ENCODE assay signal across 8 cellular contexts in genomic region chr12:121795029-121795977, GRCh38. TPM values are rescaled to one million over a fixed set of nuclear protein-coding genes. Genes with fewer than 3 reads are reported as not detected.
DNase-seq lines count a peak whose midpoint lies in the region; ATAC-seq and TF ChIP-seq lines count a peak whose summit lies in the region.

No MANE protein-coding gene starts in this region.

- peak overlapping the region; percentile 78 to 98 (median 95) for H3K27ac Mint-ChIP-seq in CD4-positive, CD25-positive, alpha-beta regulatory T cell
- peak overlapping the region; percentile 94 for H3K27ac Mint-ChIP-seq in activated CD4-positive, alpha-beta memory T cell treated with anti-CD3 and anti-CD28 coated beads for 36 hours

- CTCF ChIA-PET in activated CD4-positive, alpha-beta memory T cell treated with anti-CD3 and anti-CD28 coated beads for 36 hours (lab: Charles Lee), result interaction anchor here (0.6 to 18.5 kb wide), 36 partner anchors 14 to 233 kb away, joined by 3 to 856 read pairs (median 9); partner anchors contain the start of genes CFAP251, ORAI1, PSMD9 and SETD1B

- H3K27me3 Mint-ChIP-seq in CD4-positive, CD25-positive, alpha-beta regulatory T cell, result peaks cover 19% of the 10 kb centered on the region
- H3K27me3 Mint-ChIP-seq in activated CD4-positive, alpha-beta memory T cell treated with anti-CD3 and anti-CD28 coated beads for 36 hours, result no peaks in the 10 kb centered on the region

- H3K4me3 Mint-ChIP-seq in CD4-positive, CD25-positive, alpha-beta regulatory T cell, result peak overlapping the region; percentile 87 to 92 (median 92)
- peak overlapping the region; percentile 88 for H3K4me3 Mint-ChIP-seq in activated CD4-positive, alpha-beta memory T cell treated with anti-CD3 and anti-CD28 coated beads for 36 hours

- peak; percentile 96 for TF ChIP-seq CTCF in lower lobe of right lung (IDR thresholded peaks at IDR 0.05)

- no peaks in the 10 kb centered on the region for H3K9me3 Mint-ChIP-seq in CD4-positive, CD25-positive, alpha-beta regulatory T cell
- no peaks in the 10 kb centered on the region for H3K9me3 Mint-ChIP-seq in activated CD4-positive, alpha-beta memory T cell treated with anti-CD3 and anti-CD28 coated beads for 36 hours

- DNase-seq in CD4-positive, CD25-positive, alpha-beta regulatory T cell, result peak; percentile 77 to 88 (median 83)
- DNase-seq in H4 (ENCODE audit: low spot score) (peak; percentile 75), NCI-H510A (lab: John Stamatoyannopoulos, UW) (peak; percentile 55), lower lobe of right lung (peak; percentile 90)
- DNase-seq in activated CD4-positive, alpha-beta memory T cell treated with anti-CD3 and anti-CD28 coated beads for 36 hours, result peak; percentile 92
- peak in 2 of 3 experiments; percentile 70 to 82 for DNase-seq in stimulated activated CD4-positive, alpha-beta T cell treated with anti-CD3 and anti-CD28 coated beads, TNF-alpha, amount 100 ng/mL, for 24 hours (ENCODE audit: low read depth in 3 of 3)

- intact Hi-C loops in activated CD4-positive, alpha-beta memory T cell treated with anti-CD3 and anti-CD28 coated beads for 36 hours (cut with micrococcal nuclease), result loop anchor here (1.0 to 10.0 kb wide), 3 partner anchors 17 to 429 kb away; partner anchors contain the start of gene DIABLO
- intact Hi-C loops in lower lobe of right lung (cut with DNase I), result no loop called here

- H3K9ac ChIP-seq in duodenal mucosa (ENCODE audit: low read depth in 1 of 2, low read length in 2 of 2), result peak overlapping the region; percentile 73 to 83

- POLR2A ChIA-PET in activated CD4-positive, alpha-beta memory T cell treated with anti-CD3 and anti-CD28 coated beads for 36 hours (lab: Charles Lee), result interaction anchor here (0.6 to 8.2 kb wide), 10 partner anchors 8 to 124 kb away, joined by 3 to 127 read pairs (median 5); partner anchors contain the start of gene SETD1B

- peaks cover 81% of the 10 kb centered on the region for H3K4me1 ChIP-seq in CD4-positive, CD25-positive, alpha-beta regulatory T cell (ENCODE audit: control insufficient read depth, insufficient read depth, low read length, poor library complexity, severe bottlenecking)
- H3K4me1 ChIP-seq in duodenal mucosa (ENCODE audit: control insufficient read depth in 1 of 2, insufficient read depth in 2 of 2, low read length in 2 of 2) (peaks cover 63 to 77% of the 10 kb centered on the region in 2 donors), lower lobe of right lung (peaks cover 90% of the 10 kb centered on the region)

- H3K9me3 ChIP-seq in CD4-positive, CD25-positive, alpha-beta regulatory T cell (ENCODE audit: control insufficient read depth in 2 of 2, low read length in 2 of 2), result no peaks in the 10 kb centered on the region
- no peaks in the 10 kb centered on the region for H3K9me3 ChIP-seq in duodenal mucosa (ENCODE audit: control insufficient read depth in 1 of 2, low read length in 2 of 2)
- no peaks in the 10 kb centered on the region for H3K9me3 ChIP-seq in lower lobe of right lung

- H3K4me3 ChIP-seq in CD4-positive, CD25-positive, alpha-beta regulatory T cell (ENCODE audit: low read depth, low read length), result peak overlapping the region; percentile 62
- H3K4me3 ChIP-seq in duodenal mucosa (ENCODE audit: low read depth in 1 of 2, low read length in 2 of 2) (peak overlapping the region; percentile 38 to 64), lower lobe of right lung (peak overlapping the region; percentile 68)

- no peaks in the 10 kb centered on the region for H3K27me3 ChIP-seq in CD4-positive, CD25-positive, alpha-beta regulatory T cell (ENCODE audit: control insufficient read depth, insufficient read depth, low read length)
- H3K27me3 ChIP-seq in duodenal mucosa (ENCODE audit: control insufficient read depth in 1 of 2, insufficient read depth in 2 of 2, low read length in 2 of 2) (no peaks in the 10 kb centered on the region), lower lobe of right lung (ENCODE audit: low read depth) (no peaks in the 10 kb centered on the region)

- H3K4me1 Mint-ChIP-seq in CD4-positive, CD25-positive, alpha-beta regulatory T cell, result peaks cover 0 to 69% (median 43%) of the 10 kb centered on the region in 4 donors
- peaks cover 52% of the 10 kb centered on the region for H3K4me1 Mint-ChIP-seq in activated CD4-positive, alpha-beta memory T cell treated with anti-CD3 and anti-CD28 coated beads for 36 hours (ENCODE audit: low read depth)

- H3K27ac ChIP-seq in CD4-positive, CD25-positive, alpha-beta regulatory T cell (ENCODE audit: insufficient read depth, low read length, poor library complexity, severe bottlenecking), result peak overlapping the region; percentile 98
- H3K27ac ChIP-seq in duodenal mucosa (ENCODE audit: low read depth, low read length) (peak overlapping the region; percentile 83), lower lobe of right lung (peak overlapping the region; percentile 85)

- peaks cover 29% of the 10 kb centered on the region for H3K36me3 ChIP-seq in CD4-positive, CD25-positive, alpha-beta regulatory T cell (ENCODE audit: control insufficient read depth, insufficient read depth, low read length)
- H3K36me3 ChIP-seq in duodenal mucosa (ENCODE audit: control insufficient read depth in 1 of 2, insufficient read depth in 2 of 2, low read length in 2 of 2), result peaks cover 6 to 7% of the 10 kb centered on the region in 2 donors
- H3K36me3 ChIP-seq in lower lobe of right lung, result peaks cover 33% of the 10 kb centered on the region

- H3K36me3 Mint-ChIP-seq in CD4-positive, CD25-positive, alpha-beta regulatory T cell, result peaks cover 16% of the 10 kb centered on the region
- H3K36me3 Mint-ChIP-seq in activated CD4-positive, alpha-beta memory T cell treated with anti-CD3 and anti-CD28 coated beads for 36 hours, result peaks cover 34% of the 10 kb centered on the region

- ATAC-seq in CD4-positive, CD25-positive, alpha-beta regulatory T cell (ENCODE audit: low read depth in 2 of 2), result peak; percentile 14 to 23
- peak; percentile 63 to 66 for ATAC-seq in lower lobe of right lung
- ATAC-seq in GM19397 (IDR thresholded peaks at IDR 0.05; ENCODE audit: unreplicated experiment), result no peak

RNA-seq across cellular contexts. Expression of gene RHOF, which starts 1.8 kb away (rescaled TPM):
- 149 TPM for total RNA-seq in CD4-positive, CD25-positive, alpha-beta regulatory T cell
- 100 to 1,000 TPM in 1 of 4 donors, 10 to 100 TPM in 3; 80.4 to 100 (median 92.0) TPM for polyA plus RNA-seq in CD4-positive, CD25-positive, alpha-beta regulatory T cell
- 0.99 and 3.3 TPM in 2 replicates for total RNA-seq in H4 (2014; rRNA removed; shearing (Covaris generic))
- total RNA-seq in activated CD4-positive, alpha-beta memory T cell treated with anti-CD3 and anti-CD28 coated beads for 36 hours, result 100 to 1,000 TPM; 136 to 141 TPM
- 28.7 TPM for total RNA-seq in lower lobe of right lung

RNA-seq across cellular contexts. Expression of gene SETD1B, which starts 8.5 kb away (rescaled TPM):
- 118 TPM for total RNA-seq in CD4-positive, CD25-positive, alpha-beta regulatory T cell
- polyA plus RNA-seq in CD4-positive, CD25-positive, alpha-beta regulatory T cell, result 1 to 10 TPM; 1.2 to 2.0 (median 1.5) TPM
- total RNA-seq in H4 (2014; rRNA removed; shearing (Covaris generic)), result 1.2 and 2.1 TPM in 2 replicates
- total RNA-seq in activated CD4-positive, alpha-beta memory T cell treated with anti-CD3 and anti-CD28 coated beads for 36 hours, result 10 to 100 TPM; 14.1 to 15.2 TPM
- 19.7 TPM for total RNA-seq in lower lobe of right lung
